8 cellular contexts compared by ENCODE assay signal in genomic region chr19:3500429-3501101, GRCh38. TPM values are rescaled to one million over a fixed set of nuclear protein-coding genes. Genes with fewer than 3 reads are reported as not detected.
DNase-seq lines count a peak whose midpoint lies in the region; ATAC-seq and TF ChIP-seq lines count a peak whose summit lies in the region.

DOHH (minus strand) TSS chr19:3500674; CDS start chr19:3496814, 3,860 bp downstream.

- in situ Hi-C loops in Caki2 (cut with HindIII; ENCODE audit: low pct_unique_long_range_greater_than_20kb, low sequenced_read_pairs), result no loop called here

- peak within 1 kb of the TSS; percentile 100 for H3K4me2 ChIP-seq in OCI-LY1 (ENCODE audit: low read length)

- peaks cover 13% of the 10 kb centered on the region for H3K79me2 ChIP-seq in OCI-LY1 (ENCODE audit: insufficient read depth, low read length)

- H3K27me3 ChIP-seq in HUES64 (ENCODE audit: insufficient read depth, low read length) (no peaks in the 10 kb centered on the region), OCI-LY1 (ENCODE audit: insufficient read depth, low read length) (no peaks in the 10 kb centered on the region)

- H4K20me1 ChIP-seq in OCI-LY1 (ENCODE audit: insufficient read depth, low read length), result no peaks in the 10 kb centered on the region

- TF ChIP-seq CTCF in OCI-LY1 (IDR thresholded peaks at IDR 0.05; ENCODE audit: low read length) (no peak), endothelial cell (IDR thresholded peaks at IDR 0.05; ENCODE audit: unreplicated experiment) (no peak), mesothelial cell of epicardium (IDR thresholded peaks at IDR 0.05; ENCODE audit: unreplicated experiment) (no peak)

- peak within 1 kb of the TSS; percentile 96 for H3K4me3 ChIP-seq in HUES64 (ENCODE audit: low read length)
- peak within 1 kb of the TSS; percentile 99 for H3K4me3 ChIP-seq in OCI-LY1 (ENCODE audit: low read depth, low read length, poor library complexity, severe bottlenecking)

- DNase-seq in Caki2 (ENCODE audit: low read depth), result peak; percentile 85
- peak; percentile 93 for DNase-seq in activated CD8-positive, alpha-beta memory T cell treated with anti-CD3 and anti-CD28 coated beads, Interleukin-2, amount 50 U/mL, for 4 hours
- peak; percentile 87 for DNase-seq in endothelial cell (ENCODE audit: low spot score)
- peak; percentile 83 to 94 for DNase-seq in mesothelial cell of epicardium (ENCODE audit: low spot score in 2 of 2, unreplicated experiment in 2 of 2)
- DNase-seq in stimulated activated CD8-positive, alpha-beta memory T cell treated with anti-CD3 and anti-CD28 coated beads, Interleukin-15, amount 100 ng/mL, for 48 hours (ENCODE audit: low read depth in 2 of 2), result peak; percentile 92 to 93

- peaks cover 11% of the 10 kb centered on the region for H3K4me1 Mint-ChIP-seq in endothelial cell (ENCODE audit: unreplicated experiment)
- peaks cover 16% of the 10 kb centered on the region for H3K4me1 Mint-ChIP-seq in mesothelial cell of epicardium

- H3K9me3 ChIP-seq in HUES64 (ENCODE audit: insufficient read depth, low read depth, low read length), result no peaks in the 10 kb centered on the region
- H3K9me3 ChIP-seq in OCI-LY1 (ENCODE audit: low read length), result no peaks in the 10 kb centered on the region

- H3F3A ChIP-seq in OCI-LY1 (ENCODE audit: insufficient read depth, low read length), result no peaks in the 10 kb centered on the region

- H3K27ac Mint-ChIP-seq in endothelial cell (ENCODE audit: unreplicated experiment) (peak within 1 kb of the TSS; percentile 98), mesothelial cell of epicardium (peak within 1 kb of the TSS; percentile 95)

- peak; percentile 73 for ATAC-seq in GM21423 (IDR thresholded peaks at IDR 0.05; ENCODE audit: unreplicated experiment)

- H3K9ac ChIP-seq in HUES64 (ENCODE audit: low read depth, low read length), result peak within 1 kb of the TSS; percentile 98
- H3K9ac ChIP-seq in OCI-LY1 (ENCODE audit: low read length), result peak within 1 kb of the TSS; percentile 98

- peaks cover 4% of the 10 kb centered on the region for H3K36me3 Mint-ChIP-seq in endothelial cell (ENCODE audit: low read depth, unreplicated experiment)
- peaks cover 15% of the 10 kb centered on the region for H3K36me3 Mint-ChIP-seq in mesothelial cell of epicardium

- H3K9me3 Mint-ChIP-seq in endothelial cell (ENCODE audit: unreplicated experiment) (no peaks in the 10 kb centered on the region), mesothelial cell of epicardium (peaks cover 4% of the 10 kb centered on the region)

- under 1% methylated on average over 52 of the region's 52 CpGs for WGBS in HUES64

- H3K4me3 Mint-ChIP-seq in endothelial cell (ENCODE audit: unreplicated experiment) (peak within 1 kb of the TSS; percentile 98), mesothelial cell of epicardium (peak within 1 kb of the TSS; percentile 87)

- H3K27me3 Mint-ChIP-seq in endothelial cell (ENCODE audit: unreplicated experiment) (peaks cover 7% of the 10 kb centered on the region), mesothelial cell of epicardium (ENCODE audit: low read depth) (no peaks in the 10 kb centered on the region)

- H3K9me2 ChIP-seq in OCI-LY1 (ENCODE audit: low read depth, low read length), result no peaks in the 10 kb centered on the region

- H3K36me3 ChIP-seq in HUES64 (ENCODE audit: insufficient read depth, low read length), result peaks cover 19% of the 10 kb centered on the region
- H3K36me3 ChIP-seq in OCI-LY1 (ENCODE audit: insufficient read depth, low read length), result peaks cover 26% of the 10 kb centered on the region

- H2AFZ ChIP-seq in OCI-LY1 (ENCODE audit: low read length), result no peak within 1 kb of the TSS

- H3K4me1 ChIP-seq in HUES64 (ENCODE audit: insufficient read depth, low read length) (no peaks in the 10 kb centered on the region; the same call in 1 of the 2 replicates), OCI-LY1 (ENCODE audit: insufficient read depth, low read length, severe bottlenecking) (peaks cover 20% of the 10 kb centered on the region)

- H3K27ac ChIP-seq in HUES64 (ENCODE audit: low read depth, low read length) (peak within 1 kb of the TSS; percentile 97), OCI-LY1 (ENCODE audit: low read depth, low read length, poor library complexity, severe bottlenecking) (peak within 1 kb of the TSS; percentile 68)

RNA-seq across cellular contexts. Expression of gene DOHH, which starts in this region (rescaled TPM):
- 19.1 and 34.2 TPM in 2 replicates for total RNA-seq in Caki2 (2014; rRNA removed; shearing (Covaris generic); ENCODE audit: low replicate concordance)
- 14.1 TPM for polyA plus RNA-seq in HUES64 (2013, experiment 1 of 2)
- 11.2 TPM for polyA plus RNA-seq in HUES64 (2013, experiment 2 of 2)
- total RNA-seq in endothelial cell (ENCODE audit: unreplicated experiment), result 8.7 TPM
- total RNA-seq in mesothelial cell of epicardium, result 8.5 to 9.1 TPM (median 8.7 TPM) in 3 replicates

Comparison
In these comparisons a context has a peak if more than half of its experiments do, and no peak if none do; other contexts are left out.
1. Peak in every context shown above with its lines: DNase-seq, ATAC-seq, H3K4me3 ChIP-seq and H3K27ac ChIP-seq.